27 cellular contexts compared by ENCODE assay signal in the genomic region with DNA sequence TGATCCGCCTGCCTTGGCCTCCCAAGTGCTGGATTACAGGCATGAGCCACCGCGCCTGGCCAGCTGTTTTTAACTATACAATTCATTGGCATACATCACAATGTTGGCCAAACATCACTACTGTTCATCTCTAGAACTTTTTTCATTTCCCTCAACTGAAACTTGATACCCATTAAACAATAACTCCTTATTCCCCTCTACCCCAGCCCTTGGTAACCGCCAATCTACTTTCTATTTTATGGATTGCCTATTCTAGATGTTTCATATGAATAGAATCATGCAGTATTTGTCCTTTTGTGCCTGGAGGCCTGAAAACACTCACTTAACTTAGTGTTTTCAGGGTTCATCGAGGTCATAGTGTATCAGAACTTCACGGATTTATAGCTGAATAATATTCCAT.
"Had no signal": no experiment of that assay in that cellular context is flagged by ENCODE, and none has a peak within 500 bp of the region (broad histone marks: within the 10 kb centered on the region; RNA-seq: fewer than 3 reads in every experiment).

No MANE protein-coding gene starts in this region.

- H3K4me3 Mint-ChIP-seq: activated CD4-positive, alpha-beta memory T cell treated with anti-CD3 and anti-CD28 coated beads, Interleukin-2, amount 10 ng/mL, durations not matched to agents 7 days and 5 days; activated CD8-positive, alpha-beta memory T cell treated with anti-CD3 and anti-CD28 coated beads, Interleukin-2, amount 10 ng/mL, durations not matched to agents 7 days and 5 days; activated naive CD8-positive, alpha-beta T cell; activated naive CD8-positive, alpha-beta T cell treated with anti-CD3 and anti-CD28 coated beads, Interleukin-2, amount 50 U/mL, for 24 hours; brain; T-cell had no signal

- H3K9me3 Mint-ChIP-seq: activated CD4-positive, alpha-beta memory T cell treated with anti-CD3 and anti-CD28 coated beads, Interleukin-2, amount 10 ng/mL, durations not matched to agents 7 days and 5 days; activated naive CD8-positive, alpha-beta T cell treated with anti-CD3 and anti-CD28 coated beads, Interleukin-2, amount 50 U/mL, for 24 hours; activated T-helper 2 cell treated with anti-CD3 and anti-CD28 coated beads, Interferon-gamma antibody, Interleukin-2, Interleukin-4, amounts not matched to agents 10 μg/mL and 5 μg/mL and 100 μg/mL, durations not matched to agents 14 hours and 24 hours and 36 hours; brain; T-cell had no signal

- H3K4me2 ChIP-seq: KMS-11 had no signal

- H3K4me1 Mint-ChIP-seq: activated CD4-positive, alpha-beta memory T cell treated with anti-CD3 and anti-CD28 coated beads, Interleukin-2, amount 10 ng/mL, durations not matched to agents 7 days and 5 days had no signal

- H3K4me1 ChIP-seq: SJSA1 had no signal

- H3K27me3 Mint-ChIP-seq: activated CD4-positive, alpha-beta memory T cell treated with anti-CD3 and anti-CD28 coated beads, Interleukin-2, amount 10 ng/mL, durations not matched to agents 7 days and 5 days; activated CD8-positive, alpha-beta memory T cell treated with anti-CD3 and anti-CD28 coated beads, Interleukin-2, amount 10 ng/mL, durations not matched to agents 7 days and 5 days; activated naive CD8-positive, alpha-beta T cell; activated naive CD8-positive, alpha-beta T cell treated with anti-CD3 and anti-CD28 coated beads, Interleukin-2, amount 50 U/mL, for 24 hours; brain; T-cell had no signal

- H3K27ac Mint-ChIP-seq: activated CD4-positive, alpha-beta memory T cell treated with anti-CD3 and anti-CD28 coated beads, Interleukin-2, amount 10 ng/mL, durations not matched to agents 7 days and 5 days; activated CD8-positive, alpha-beta memory T cell treated with anti-CD3 and anti-CD28 coated beads, Interleukin-2, amount 10 ng/mL, durations not matched to agents 7 days and 5 days; activated naive CD8-positive, alpha-beta T cell; activated naive CD8-positive, alpha-beta T cell treated with anti-CD3 and anti-CD28 coated beads, Interleukin-2, amount 50 U/mL, for 24 hours; T-cell had no signal

- H3K27ac ChIP-seq: KMS-11, SJSA1, WERI-Rb-1 had no signal

- H3K27me3 ChIP-seq: SJSA1 had no signal

- H3K9me3 ChIP-seq: SJSA1 had no signal

- H3K4me3 ChIP-seq: SJSA1 had no signal

- DNase-seq: activated CD4-positive, alpha-beta memory T cell treated with anti-CD3 and anti-CD28 coated beads, Interleukin-2, amount 10 ng/mL, durations not matched to agents 7 days and 5 days; activated CD4-positive, alpha-beta T cell treated with anti-CD3 and anti-CD28 coated beads for 1 hour; activated CD4-positive, alpha-beta T cell treated with anti-CD3 and anti-CD28 coated beads for 48 hours; activated CD4-positive, CD25-positive, alpha-beta regulatory T cell; activated CD8-positive, alpha-beta memory T cell treated with anti-CD3 and anti-CD28 coated beads for 24 hours; activated CD8-positive, alpha-beta memory T cell treated with anti-CD3 and anti-CD28 coated beads, Interleukin-2, amount 10 ng/mL, durations not matched to agents 7 days and 5 days; activated CD8-positive, alpha-beta memory T cell treated with anti-CD3 and anti-CD28 coated beads, Interleukin-2, amount 50 U/mL, for 48 hours; activated gamma-delta T cell; activated naive CD4-positive, alpha-beta T cell treated with Interleukin-2 at 50 U/mL for 16 hours; activated naive CD8-positive, alpha-beta T cell treated with anti-CD3 and anti-CD28 coated beads, Interleukin-2, amount 50 U/mL, for 24 hours; anterior cingulate cortex; caudate nucleus; MM.1S; NCI-H1105; NCI-H1417 treated with DMSO at 0.1 percent for 48 hours; NCI-H187 treated with DMSO at 0.1 percent for 48 hours; NCI-H345; NCI-H524 treated with DMSO at 0.1 percent for 48 hours; SHP77; T-cell; T-helper 9 cell; WERI-Rb-1 had no signal

- ATAC-seq: activated CD8-positive, alpha-beta memory T cell treated with anti-CD3 and anti-CD28 coated beads, Interleukin-2, amount 10 ng/mL, durations not matched to agents 7 days and 5 days; T-cell had no signal
